8 cellular contexts compared by ENCODE assay signal in genomic region chr4:44448548-44449443, GRCh38. TPM values are rescaled to one million over a fixed set of nuclear protein-coding genes. Genes with fewer than 3 reads are reported as not detected.
A peak's percentile ranks its signal among the peaks of the same experiment; 100 is the strongest.
DNase-seq lines count a peak whose midpoint lies in the region; ATAC-seq lines count a peak whose summit lies in the region.

Gene KCTD8, minus strand, starts transcription at chr4:44448809.

- peak; percentile 88 for DNase-seq in DMS 273 (lab: John Stamatoyannopoulos, UW; ENCODE audit: unreplicated experiment)
- DNase-seq in DMS 273 treated with DMSO at 0.1 percent for 48 hours (lab: John Stamatoyannopoulos, UW) = no peak
- DNase-seq in NCI-H1417 (lab: John Stamatoyannopoulos, UW) = peak; percentile 37 to 96 (median 90)
- DNase-seq in UCSD-AML1 (lab: John Stamatoyannopoulos, UW; ENCODE audit: unreplicated experiment) = peak; percentile 62
- peak; percentile 95 for DNase-seq in cerebellum (ENCODE audit: low spot score)
- peak; percentile 98 for DNase-seq in islet precursor cell
- peak; percentile 7 for DNase-seq in smooth muscle cell of the brain vasculature (ENCODE audit: low read depth, low spot score)

- ATAC-seq in HG02840 (IDR thresholded peaks at IDR 0.05; ENCODE audit: low FRiP score, unreplicated experiment) = peak; percentile 96

RNA-seq across cellular contexts. Expression of gene KCTD8, which starts in this region (rescaled TPM):
- 24.0 TPM for total RNA-seq in cerebellum
